Comparison of ENCODE assay signal across 25 cellular contexts in the genomic region with DNA sequence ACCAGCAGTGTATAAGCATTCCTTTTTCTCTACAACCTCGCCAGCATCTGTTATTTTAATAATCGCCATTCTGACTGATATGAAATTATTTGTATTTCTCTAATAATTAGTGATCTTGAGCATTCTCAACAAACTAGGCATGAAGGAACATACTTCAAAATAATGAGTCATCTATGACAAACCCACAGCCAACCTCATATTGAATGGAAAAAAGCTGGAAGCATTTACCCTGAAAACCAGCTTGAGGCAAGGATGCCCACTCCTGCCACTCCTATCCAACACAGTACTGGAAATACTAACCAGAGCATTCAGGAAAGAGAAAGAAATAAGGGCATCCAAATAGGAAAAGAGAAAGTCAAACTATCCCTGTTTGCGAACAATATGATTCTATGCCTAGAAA.
"Had no signal": no experiment of that assay in that cellular context is flagged by ENCODE, and none has a peak within 500 bp of the region (broad histone marks: within the 10 kb centered on the region; RNA-seq: fewer than 3 reads in every experiment).

No MANE protein-coding gene starts in this region.

- DNase-seq: hippocampal formation; kidney glomerular epithelial cell; left colon; left lung; lower lobe of right lung; mesendoderm; naive B cell; natural killer cell; nephron progenitor cell; occipital lobe; psoas muscle; right lobe of liver; stimulated activated CD4-positive, alpha-beta T cell treated with anti-CD3 and anti-CD28 coated beads, Interleukin-1b, Interleukin-23, amount 100 ng/mL, for 48 hours; stimulated activated CD4-positive, alpha-beta T cell treated with anti-CD3 and anti-CD28 coated beads, Interleukin-2, amount 100 ng/mL, for 48 hours; stimulated activated CD4-positive, alpha-beta T cell treated with anti-CD3 and anti-CD28 coated beads, Interleukin-4, amount 100 ng/mL, for 4 hours; stimulated activated CD8-positive, alpha-beta memory T cell treated with anti-CD3 and anti-CD28 coated beads, Interleukin-4, amount 100 ng/mL, for 48 hours; stimulated activated naive CD4-positive, alpha-beta T cell treated with Interleukin-2 at 50 U/mL for 16 hours; stimulated activated naive CD8-positive, alpha-beta T cell treated with anti-CD3 and anti-CD28 coated beads, Interleukin-15, amount 100 ng/mL, for 72 hours; substantia nigra had no signal

- ATAC-seq: left colon; left lung; lower lobe of right lung; natural killer cell; psoas muscle; right lobe of liver; stimulated activated memory B cell treated with anti-CD40 and anti-IgM and Interleukin-4, amounts not matched to agents 10 μg/mL and 1 μg/mL and 100 μg/mL, for 72 hours; stimulated activated naive CD8-positive, alpha-beta T cell treated with anti-CD3 and anti-CD28 coated beads, Interleukin-15, amount 100 ng/mL, for 72 hours had no signal

- H3K4me3 ChIP-seq: left lung, lower lobe of right lung, neural progenitor cell, psoas muscle, right atrium auricular region, right lobe of liver, smooth muscle cell, tibial nerve, vagina had no signal
